Comparison of ENCODE assay signal across 24 cellular contexts in the genomic region with DNA sequence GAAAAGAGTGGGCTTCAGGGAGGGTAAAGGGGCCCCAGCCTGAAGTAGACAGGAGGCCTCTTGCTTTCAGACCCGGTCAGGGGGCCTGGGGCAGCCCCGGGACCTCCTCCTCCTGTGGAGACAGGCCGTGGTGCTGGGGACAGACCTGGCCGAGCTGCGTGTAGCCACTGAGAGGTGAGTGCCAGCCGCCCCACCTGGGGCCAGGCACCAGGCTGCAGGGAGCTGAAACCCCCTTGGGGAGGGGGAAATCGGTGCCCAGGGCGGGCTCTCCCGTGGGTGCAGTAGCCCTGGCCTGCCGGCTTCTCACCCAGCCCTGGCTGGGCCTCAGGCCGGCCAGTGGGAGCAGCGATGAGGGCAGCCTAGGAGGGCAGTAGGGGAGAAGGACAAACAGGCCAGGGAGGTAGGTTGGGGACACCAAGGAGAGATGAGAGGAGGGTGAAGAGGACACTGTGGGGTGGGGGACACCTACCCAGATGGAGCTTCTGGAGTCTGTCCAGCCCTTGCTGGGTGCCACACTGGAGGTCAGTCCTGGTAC. TPM values are rescaled to one million over a fixed set of nuclear protein-coding genes. Genes with fewer than 3 reads are reported as not detected.
DNase-seq lines count a peak whose midpoint lies in the region; ATAC-seq and TF ChIP-seq lines count a peak whose summit lies in the region.
"Had no signal": no experiment of that assay in that cellular context is flagged by ENCODE, and none has a peak within 500 bp of the region (broad histone marks: within the 10 kb centered on the region; RNA-seq: fewer than 3 reads in every experiment).

No MANE protein-coding gene starts in this region.

- 89% methylated on average over 5 of the region's 12 CpGs for WGBS in suprapubic skin

- H3K4me3 ChIP-seq in coronary artery (no peak overlapping the region), suprapubic skin (no peak overlapping the region)
- H3K4me3 ChIP-seq: A549, gastrocnemius medialis, SJCRH30 had no signal

- TF ChIP-seq EP300 in suprapubic skin (IDR thresholded peaks at IDR 0.05), result no peak

- TF ChIP-seq CTCF in coronary artery (IDR thresholded peaks at IDR 0.05), result no peak
- TF ChIP-seq CTCF in suprapubic skin (IDR thresholded peaks at IDR 0.05), result no peak
- no peak for TF ChIP-seq CTCF in MCF 10A (IDR thresholded peaks at IDR 0.05; ENCODE audit: unreplicated experiment)

- POLR2A ChIA-PET in MCF 10A (lab: Yijun Ruan, JAX), result no interaction called here

- H3K27ac Mint-ChIP-seq in MCF 10A (ENCODE audit: low read depth, unreplicated experiment), result no peak overlapping the region
- H3K27ac Mint-ChIP-seq: nephron; T-helper 1 cell treated with Interleukin-12 subunit alpha and Interleukin-12 subunit beta and Interleukin-4 antibody, amounts not matched to agents 30 μg/mL and 1 μg/mL, for 36 hours had no signal

- no peaks in the 10 kb centered on the region for H3K36me3 ChIP-seq in suprapubic skin
- H3K36me3 ChIP-seq: gastrocnemius medialis, SJCRH30 had no signal

- no peak overlapping the region for H3K4me3 Mint-ChIP-seq in activated T-cell treated with anti-CD3 and anti-CD28 coated beads, Interleukin-2, amount 50 U/mL, for 4 hours
- no peak overlapping the region for H3K4me3 Mint-ChIP-seq in MCF 10A (ENCODE audit: unreplicated experiment)
- H3K4me3 Mint-ChIP-seq: nephron; T-helper 1 cell treated with Interleukin-12 subunit alpha and Interleukin-12 subunit beta and Interleukin-4 antibody, amounts not matched to agents 30 μg/mL and 1 μg/mL, for 36 hours had no signal

- H3K36me3 Mint-ChIP-seq in activated T-cell treated with anti-CD3 and anti-CD28 coated beads, Interleukin-2, amount 50 U/mL, for 4 hours (ENCODE audit: insufficient read depth), result no peaks in the 10 kb centered on the region
- H3K36me3 Mint-ChIP-seq in MCF 10A (ENCODE audit: insufficient read depth, unreplicated experiment), result no peaks in the 10 kb centered on the region

- H3K4me1 ChIP-seq in suprapubic skin, result no peaks in the 10 kb centered on the region
- H3K4me1 ChIP-seq: A549, gastrocnemius medialis had no signal

- H3K27me3 ChIP-seq in suprapubic skin, result peaks cover 3% of the 10 kb centered on the region
- H3K27me3 ChIP-seq: SJCRH30 had no signal

- H3K27me3 Mint-ChIP-seq in activated T-cell treated with anti-CD3 and anti-CD28 coated beads, Interleukin-2, amount 50 U/mL, for 4 hours (ENCODE audit: low read depth), result peaks cover 4% of the 10 kb centered on the region
- H3K27me3 Mint-ChIP-seq in MCF 10A (ENCODE audit: insufficient read depth, unreplicated experiment), result peaks cover 17% of the 10 kb centered on the region

- no peaks in the 10 kb centered on the region for H3K9me3 ChIP-seq in suprapubic skin
- H3K9me3 ChIP-seq: A549, gastrocnemius medialis, SJCRH30 had no signal

- ATAC-seq in activated T-cell treated with anti-CD3 and anti-CD28 coated beads, Interleukin-2, amount 50 U/mL, for 4 hours, result no peak
- ATAC-seq: A549, esophagus mucosa, gastrocnemius medialis had no signal

- BruUV-seq in MCF 10A (replicated peaks; lab: Mats Ljungman, UMichigan), result no TSS peak

- H3K27ac ChIP-seq in coronary artery (no peak overlapping the region), suprapubic skin (no peak overlapping the region)
- H3K27ac ChIP-seq: A549, gastrocnemius medialis, SJCRH30 had no signal

- intact Hi-C loops in MCF 10A (cut with micrococcal nuclease), result no loop called here

- no peak for TF ChIP-seq POLR2A in suprapubic skin (IDR thresholded peaks at IDR 0.05)

- DNase-seq in activated T-cell treated with anti-CD3 and anti-CD28 coated beads, Interleukin-2, amount 50 U/mL, for 48 hours, result peak; percentile 2 to 12
- DNase-seq in activated T-cell treated with anti-CD3 and anti-CD28 coated beads, Interleukin-2, amount 50 U/mL, for 4 hours, result no peak
- DNase-seq in coronary artery (ENCODE audit: low spot score) (peak; percentile 67), mesenteric fat pad (ENCODE audit: low spot score) (peak; percentile 87), suprapubic skin (ENCODE audit: low spot score in 2 of 2) (peak; percentile 44 to 66), MCF 10A (ENCODE audit: unreplicated experiment) (no peak), DMS153 treated with DMSO at 0.1 percent for 48 hours (lab: John Stamatoyannopoulos, UW; ENCODE audit: unreplicated experiment) (no peak)
- DNase-seq in activated CD4-positive, CD25-positive, alpha-beta regulatory T cell (lab: John Stamatoyannopoulos, UW), result no peak
- DNase-seq: activated CD4-positive, alpha-beta T cell treated with anti-CD3 and anti-CD28 coated beads, Interleukin-2, amount 50 U/mL, for 48 hours; activated naive CD4-positive, alpha-beta T cell treated with anti-CD3 and anti-CD28 coated beads, Interleukin-2, amount 50 U/mL, for 16 hours; activated T-cell treated with anti-CD3 and anti-CD28 coated beads, Interleukin-2, amount 50 U/mL, for 1 hour; effector CD8-positive, alpha-beta T cell; kidney glomerular epithelial cell; NCI-H1694 treated with DMSO at 0.1 percent for 48 hours; NCI-H774; OCI-M1; SJCRH30; substantia nigra had no signal

- H3K9me3 Mint-ChIP-seq in activated T-cell treated with anti-CD3 and anti-CD28 coated beads, Interleukin-2, amount 50 U/mL, for 4 hours, result no peaks in the 10 kb centered on the region
- H3K9me3 Mint-ChIP-seq in MCF 10A (ENCODE audit: unreplicated experiment), result no peaks in the 10 kb centered on the region
- H3K9me3 Mint-ChIP-seq: T-helper 1 cell treated with Interleukin-12 subunit alpha and Interleukin-12 subunit beta and Interleukin-4 antibody, amounts not matched to agents 30 μg/mL and 1 μg/mL, for 36 hours had no signal

- CTCF ChIA-PET in MCF 10A (lab: Yijun Ruan, JAX), result no interaction called here

- H3K4me1 Mint-ChIP-seq in activated T-cell treated with anti-CD3 and anti-CD28 coated beads, Interleukin-2, amount 50 U/mL, for 4 hours (ENCODE audit: low read depth), result no peaks in the 10 kb centered on the region
- H3K4me1 Mint-ChIP-seq in MCF 10A (ENCODE audit: insufficient read depth, unreplicated experiment), result no peaks in the 10 kb centered on the region

RNA-seq across cellular contexts. Expression of gene CROCC2, which starts 24.0 kb away (rescaled TPM):
- total RNA-seq in activated T-cell treated with anti-CD3 and anti-CD28 coated beads, Interleukin-2, amount 50 U/mL, for 4 hours, result not detected
- not detected for total RNA-seq in mesenteric fat pad
- not detected for total RNA-seq in suprapubic skin
- total RNA-seq in MCF 10A (2022), result not detected in 2 replicates
- total RNA-seq: astrocyte had no signal

RNA-seq across cellular contexts. Expression of gene MAB21L4, which starts 34.2 kb away (rescaled TPM):
- not detected for total RNA-seq in activated T-cell treated with anti-CD3 and anti-CD28 coated beads, Interleukin-2, amount 50 U/mL, for 4 hours
- not detected for total RNA-seq in mesenteric fat pad
- 10 to 100 TPM; 28.7 to 97.5 (median 69.2) TPM for total RNA-seq in suprapubic skin
- total RNA-seq in MCF 10A (2022), result not detected in 2 replicates
- total RNA-seq: gastrocnemius medialis had no signal

Comparison
In these comparisons a context has a peak if more than half of its experiments do, and no peak if none do; other contexts are left out.
1. DNase-seq: peak in activated T-cell treated with anti-CD3 and anti-CD28 coated beads, Interleukin-2, amount 50 U/mL, for 48 hours (2 of 2), coronary artery (single experiment), mesenteric fat pad (single experiment) and suprapubic skin (2 of 2); none in activated T-cell treated with anti-CD3 and anti-CD28 coated beads, Interleukin-2, amount 50 U/mL, for 4 hours (single experiment), activated CD4-positive, CD25-positive, alpha-beta regulatory T cell (0 of 4), MCF 10A (single experiment) and DMS153 treated with DMSO at 0.1 percent for 48 hours (single experiment).
2. RNA of gene MAB21L4, which starts 34.2 kb away (total RNA-seq): 28.7 to 97.5 TPM in suprapubic skin; not detected in activated T-cell treated with anti-CD3 and anti-CD28 coated beads, Interleukin-2, amount 50 U/mL, for 4 hours, not detected in mesenteric fat pad (single experiment) and not detected in MCF 10A; every median in the first group is over 10 times any median in the second.